In genomic region chr5:110726249-110727024, GRCh38 we compare ENCODE assay signal across 8 cellular contexts. TPM values are rescaled to one million over a fixed set of nuclear protein-coding genes. Genes with fewer than 3 reads are reported as not detected.
DNase-seq lines count a peak whose midpoint lies in the region; ATAC-seq, FAIRE-seq and TF ChIP-seq lines count a peak whose summit lies in the region.

Gene TMEM232 (minus strand): TSS chr5:110726671. CDS start chr5:110667352, 59,319 bp downstream.

- no peak within 1 kb of the TSS for H3K9ac ChIP-seq in neural progenitor cell

- peak within 1 kb of the TSS; percentile 67 for H3K4me2 ChIP-seq in neural progenitor cell

- DNase-seq in AG10803 (ENCODE audit: low read depth) (peak; percentile 50), HK-2 (ENCODE audit: unreplicated experiment) (peak; percentile 62), RKO (ENCODE audit: low spot score) (peak; percentile 86), frontal cortex (ENCODE audit: low spot score in 2 of 2) (peak; percentile 19 to 60), neural progenitor cell (ENCODE audit: low spot score) (peak; percentile 87)
- peak; percentile 71 for DNase-seq in activated naive CD4-positive, alpha-beta T cell treated with Interleukin-2 at 50 U/mL for 16 hours

- H3K36me3 ChIP-seq in neural progenitor cell, result no peaks in the 10 kb centered on the region

- FAIRE-seq in frontal cortex (lab: Jason Lieb, UNC), result no peak

- H3F3A ChIP-seq in neural progenitor cell (ENCODE audit: low read depth), result no peaks in the 10 kb centered on the region

- peaks cover 8% of the 10 kb centered on the region for H3K27me3 ChIP-seq in neural progenitor cell

- H3K27ac ChIP-seq in neural progenitor cell, result no peak within 1 kb of the TSS

- H3K9me3 Mint-ChIP-seq in neural progenitor cell, result no peaks in the 10 kb centered on the region
- H3K9me3 Mint-ChIP-seq in stimulated activated naive CD8-positive, alpha-beta T cell treated with anti-CD3 and anti-CD28 coated beads, Interleukin-15, Interleukin-2, amounts not matched to agents 100 ng/mL and 50 ng/mL, for 24 hours, result no peaks in the 10 kb centered on the region

- H3K36me3 Mint-ChIP-seq in neural progenitor cell, result no peaks in the 10 kb centered on the region
- no peaks in the 10 kb centered on the region for H3K36me3 Mint-ChIP-seq in stimulated activated naive CD8-positive, alpha-beta T cell treated with anti-CD3 and anti-CD28 coated beads, Interleukin-15, Interleukin-2, amounts not matched to agents 100 ng/mL and 50 ng/mL, for 24 hours (ENCODE audit: low read depth)

- H3K4me1 ChIP-seq in neural progenitor cell, result no peaks in the 10 kb centered on the region

- H4K20me1 ChIP-seq in neural progenitor cell (ENCODE audit: low read depth), result no peaks in the 10 kb centered on the region

- peak within 1 kb of the TSS; percentile 66 for H2AFZ ChIP-seq in neural progenitor cell (replicated peaks)

- peaks cover 8% of the 10 kb centered on the region for H3K4me1 Mint-ChIP-seq in neural progenitor cell
- peaks cover 5% of the 10 kb centered on the region for H3K4me1 Mint-ChIP-seq in stimulated activated naive CD8-positive, alpha-beta T cell treated with anti-CD3 and anti-CD28 coated beads, Interleukin-15, Interleukin-2, amounts not matched to agents 100 ng/mL and 50 ng/mL, for 24 hours (ENCODE audit: low read depth)

- no peaks in the 10 kb centered on the region for H3K79me2 ChIP-seq in neural progenitor cell (ENCODE audit: low read depth)

- peak within 1 kb of the TSS; percentile 82 for H3K4me3 Mint-ChIP-seq in neural progenitor cell
- peak within 1 kb of the TSS; percentile 78 for H3K4me3 Mint-ChIP-seq in stimulated activated naive CD8-positive, alpha-beta T cell treated with anti-CD3 and anti-CD28 coated beads, Interleukin-15, Interleukin-2, amounts not matched to agents 100 ng/mL and 50 ng/mL, for 24 hours

- H3K27me3 Mint-ChIP-seq in neural progenitor cell (ENCODE audit: insufficient read depth, low read depth), result no peaks in the 10 kb centered on the region
- no peaks in the 10 kb centered on the region for H3K27me3 Mint-ChIP-seq in stimulated activated naive CD8-positive, alpha-beta T cell treated with anti-CD3 and anti-CD28 coated beads, Interleukin-15, Interleukin-2, amounts not matched to agents 100 ng/mL and 50 ng/mL, for 24 hours

- peak within 1 kb of the TSS; percentile 51 for H3K27ac Mint-ChIP-seq in neural progenitor cell
- H3K27ac Mint-ChIP-seq in stimulated activated naive CD8-positive, alpha-beta T cell treated with anti-CD3 and anti-CD28 coated beads, Interleukin-15, Interleukin-2, amounts not matched to agents 100 ng/mL and 50 ng/mL, for 24 hours, result no peak within 1 kb of the TSS

- no peaks in the 10 kb centered on the region for H3K9me3 ChIP-seq in neural progenitor cell (ENCODE audit: low read depth)

- peak within 1 kb of the TSS; percentile 42 for H3K4me3 ChIP-seq in AG10803 (ENCODE audit: low read length)
- peak within 1 kb of the TSS; percentile 42 for H3K4me3 ChIP-seq in neural progenitor cell

- ATAC-seq in GM19455 (IDR thresholded peaks at IDR 0.05; ENCODE audit: unreplicated experiment), result peak; percentile 99

- TF ChIP-seq CTCF in AG10803 (conservative IDR thresholded peaks at IDR 0.05; ENCODE audit: low read length) (no peak), neural progenitor cell (IDR thresholded peaks at IDR 0.05) (no peak)

RNA-seq across cellular contexts. Expression of gene TMEM232, which starts in this region (rescaled TPM):
- 25.7 TPM for total RNA-seq in frontal cortex
- 2.0 and 5.2 TPM in 2 replicates for total RNA-seq in neural progenitor cell (ENCODE audit: low replicate concordance)
